12 cellular contexts compared by ENCODE assay signal in genomic region chr1:99590578-99591209, GRCh38. TPM values are rescaled to one million over a fixed set of nuclear protein-coding genes. Genes with fewer than 3 reads are reported as not detected.
DNase-seq lines count a peak whose midpoint lies in the region; ATAC-seq and TF ChIP-seq lines count a peak whose summit lies in the region.
"Had no signal": no experiment of that assay in that cellular context is flagged by ENCODE, and none has a peak within 500 bp of the region (broad histone marks: within the 10 kb centered on the region; RNA-seq: fewer than 3 reads in every experiment).

No MANE protein-coding gene starts in this region.

- no peak for TF ChIP-seq CTCF in chondrocyte (IDR thresholded peaks at IDR 0.05)
- no peak for TF ChIP-seq CTCF in left lung (IDR thresholded peaks at IDR 0.05)
- no peak for TF ChIP-seq CTCF in lower lobe of right lung (IDR thresholded peaks at IDR 0.05)

- DNase-seq in AG08395 (ENCODE audit: low spot score) (peak; percentile 68), NCI-H1105 (lab: John Stamatoyannopoulos, UW) (peak; percentile 47), chondrocyte (ENCODE audit: low spot score) (no peak), left lung (no peak), ureter (ENCODE audit: low spot score) (no peak), lower lobe of right lung (no peak)
- no peak for DNase-seq in T-helper 2 cell treated with Interferon-gamma antibody and Interleukin-4, amounts not matched to agents 5 μg/mL and 100 μg/mL, for 36 hours (ENCODE audit: low spot score)
- DNase-seq in stimulated activated naive CD8-positive, alpha-beta T cell treated with anti-CD3 and anti-CD28 coated beads, Interleukin-15, amount 100 ng/mL, for 72 hours, result no peak
- DNase-seq: activated naive CD4-positive, alpha-beta T cell treated with Interleukin-2 at 50 U/mL for 16 hours; NCI-H187 treated with DMSO at 0.1 percent for 48 hours; T-helper 9 cell had no signal

- no peaks in the 10 kb centered on the region for H3K27me3 Mint-ChIP-seq in chondrocyte (ENCODE audit: low read depth)
- H3K27me3 Mint-ChIP-seq in T-helper 2 cell treated with Interferon-gamma antibody and Interleukin-4, amounts not matched to agents 5 μg/mL and 100 μg/mL, for 36 hours (ENCODE audit: low read depth), result peaks cover 3% of the 10 kb centered on the region
- H3K27me3 Mint-ChIP-seq in stimulated activated naive CD8-positive, alpha-beta T cell treated with anti-CD3 and anti-CD28 coated beads, Interleukin-15, amount 100 ng/mL, for 72 hours, result peaks cover 13% of the 10 kb centered on the region

- H3K4me1 ChIP-seq in left lung (peaks cover 0 to 8% of the 10 kb centered on the region in 2 donors), lower lobe of right lung (no peaks in the 10 kb centered on the region)

- H3K27me3 ChIP-seq in left lung (no peaks in the 10 kb centered on the region), lower lobe of right lung (ENCODE audit: low read depth) (no peaks in the 10 kb centered on the region)

- intact Hi-C loops in left lung (cut with DNase I) (no loop called here), lower lobe of right lung (cut with DNase I) (no loop called here)

- no peaks in the 10 kb centered on the region for H3K36me3 Mint-ChIP-seq in chondrocyte (ENCODE audit: low read depth)
- H3K36me3 Mint-ChIP-seq in T-helper 2 cell treated with Interferon-gamma antibody and Interleukin-4, amounts not matched to agents 5 μg/mL and 100 μg/mL, for 36 hours (ENCODE audit: low read depth), result no peaks in the 10 kb centered on the region

- ATAC-seq in left lung, result peak; percentile 57
- ATAC-seq in lower lobe of right lung, result no peak
- no peak for ATAC-seq in stimulated activated naive CD8-positive, alpha-beta T cell treated with anti-CD3 and anti-CD28 coated beads, Interleukin-15, amount 100 ng/mL, for 72 hours

- peak overlapping the region; percentile 97 for H3K27ac Mint-ChIP-seq in chondrocyte (ENCODE audit: unreplicated experiment)
- no peak overlapping the region for H3K27ac Mint-ChIP-seq in T-helper 2 cell treated with Interferon-gamma antibody and Interleukin-4, amounts not matched to agents 5 μg/mL and 100 μg/mL, for 36 hours
- no peak overlapping the region for H3K27ac Mint-ChIP-seq in stimulated activated naive CD8-positive, alpha-beta T cell treated with anti-CD3 and anti-CD28 coated beads, Interleukin-15, amount 100 ng/mL, for 72 hours

- no peak overlapping the region for H3K4me3 Mint-ChIP-seq in chondrocyte (ENCODE audit: unreplicated experiment)
- H3K4me3 Mint-ChIP-seq in T-helper 2 cell treated with Interferon-gamma antibody and Interleukin-4, amounts not matched to agents 5 μg/mL and 100 μg/mL, for 36 hours, result no peak overlapping the region
- no peak overlapping the region for H3K4me3 Mint-ChIP-seq in stimulated activated naive CD8-positive, alpha-beta T cell treated with anti-CD3 and anti-CD28 coated beads, Interleukin-15, amount 100 ng/mL, for 72 hours

- H3K27ac ChIP-seq in left lung, result peak overlapping the region in 1 of 2 donors; percentile 48
- H3K27ac ChIP-seq in lower lobe of right lung, result no peak overlapping the region
- H3K27ac ChIP-seq: C4-2B had no signal

- H3K4me1 Mint-ChIP-seq in chondrocyte (ENCODE audit: low read depth), result peaks cover 39% of the 10 kb centered on the region
- no peaks in the 10 kb centered on the region for H3K4me1 Mint-ChIP-seq in T-helper 2 cell treated with Interferon-gamma antibody and Interleukin-4, amounts not matched to agents 5 μg/mL and 100 μg/mL, for 36 hours (ENCODE audit: low read depth)
- H3K4me1 Mint-ChIP-seq in stimulated activated naive CD8-positive, alpha-beta T cell treated with anti-CD3 and anti-CD28 coated beads, Interleukin-15, amount 100 ng/mL, for 72 hours, result no peaks in the 10 kb centered on the region

- no peaks in the 10 kb centered on the region for H3K9me3 Mint-ChIP-seq in chondrocyte (ENCODE audit: low read depth)
- no peaks in the 10 kb centered on the region for H3K9me3 Mint-ChIP-seq in T-helper 2 cell treated with Interferon-gamma antibody and Interleukin-4, amounts not matched to agents 5 μg/mL and 100 μg/mL, for 36 hours
- H3K9me3 Mint-ChIP-seq in stimulated activated naive CD8-positive, alpha-beta T cell treated with anti-CD3 and anti-CD28 coated beads, Interleukin-15, amount 100 ng/mL, for 72 hours, result peaks cover 0 to 4% of the 10 kb centered on the region in 2 donors

- H3K4me3 ChIP-seq in left lung (no peak overlapping the region), lower lobe of right lung (no peak overlapping the region)

- H3K36me3 ChIP-seq in left lung (no peaks in the 10 kb centered on the region), lower lobe of right lung (no peaks in the 10 kb centered on the region)

- H3K9me3 ChIP-seq in left lung (no peaks in the 10 kb centered on the region), lower lobe of right lung (no peaks in the 10 kb centered on the region)

RNA-seq across cellular contexts. Expression of gene PALMD, which starts 55.2 kb away (rescaled TPM):
- 6.2 to 16.5 TPM (median 6.9 TPM) in 3 replicates for total RNA-seq in chondrocyte
- 10 to 100 TPM; 14.3 to 22.5 TPM for total RNA-seq in left lung
- 29.1 TPM for total RNA-seq in ureter
- total RNA-seq in lower lobe of right lung, result 18.8 TPM

Comparison
In these comparisons a context has a peak if more than half of its experiments do, and no peak if none do; other contexts are left out.
1. DNase-seq: peak in AG08395 (single experiment) and NCI-H1105 (single experiment); none in chondrocyte (single experiment), left lung (0 of 2), T-helper 2 cell treated with Interferon-gamma antibody and Interleukin-4, amounts not matched to agents 5 μg/mL and 100 μg/mL, for 36 hours (single experiment), ureter (single experiment), lower lobe of right lung (single experiment) and stimulated activated naive CD8-positive, alpha-beta T cell treated with anti-CD3 and anti-CD28 coated beads, Interleukin-15, amount 100 ng/mL, for 72 hours (0 of 2).